Comparison of ENCODE assay signal across 1 cellular context in the genomic region with DNA sequence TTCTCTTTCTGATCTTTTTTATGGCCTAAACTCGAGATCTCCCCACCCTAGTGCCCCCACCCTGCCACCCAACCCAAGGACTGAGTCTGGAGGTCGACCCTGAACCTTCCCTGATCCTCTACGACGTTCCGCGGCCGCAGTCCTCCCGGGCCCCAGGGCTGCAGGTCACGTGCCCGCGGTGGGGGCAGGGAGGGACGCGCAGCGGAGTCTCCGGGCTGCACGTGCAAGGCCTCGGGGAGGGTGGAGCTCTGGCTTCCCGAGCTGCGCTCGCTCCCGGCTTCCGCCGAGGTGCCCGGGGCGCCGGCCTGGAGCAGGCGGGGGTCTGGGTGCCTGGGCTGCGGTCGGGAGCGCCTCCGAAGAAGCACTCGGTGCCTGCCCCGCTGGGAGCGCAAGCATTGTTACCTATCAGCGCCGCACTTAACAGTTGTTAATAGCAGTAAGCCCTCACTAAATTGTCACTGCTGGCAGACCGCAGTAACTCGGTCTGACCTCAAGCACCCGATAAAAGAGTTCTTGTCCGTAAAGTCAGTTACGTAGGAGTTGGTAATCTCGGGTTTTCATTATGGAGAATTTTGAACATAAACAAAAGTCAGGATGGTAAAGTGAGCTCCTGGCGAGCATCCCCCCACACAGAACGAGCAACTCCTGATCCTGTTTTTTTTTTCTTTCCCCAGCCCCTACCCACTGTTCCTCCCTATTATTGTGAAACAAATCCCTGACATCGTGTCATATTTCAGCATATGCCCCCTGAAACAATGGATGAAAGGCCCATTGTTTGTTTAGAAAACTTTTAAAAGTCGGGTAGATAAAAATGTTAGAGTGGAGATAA.
A peak's percentile ranks its signal among the peaks of the same experiment; 100 is the strongest.
TF ChIP-seq lines count a peak whose summit lies in the region.

No MANE protein-coding gene starts in this region.

TF ChIP-seq in HepG2, 621 proteins besides CTCF, POLR2A, EP300 and RAD21 (continued from another document):
- TF ChIP-seq ZHX2 (IDR thresholded peaks at IDR 0.05; ENCODE audit: low read depth) (no peak), ZHX2 (CRISPR knock-in tag; IDR thresholded peaks at IDR 0.05; ENCODE audit: borderline replicate concordance) (0 out of 2 replicates have a peak, but pooled peaks have one; percentile 30), NFAT5 (CRISPR knock-in tag; IDR thresholded peaks at IDR 0.05) (peak; percentile 70; the same call in 1 of the 2 replicates), ZFP62 (CRISPR knock-in tag; IDR thresholded peaks at IDR 0.05) (no peak), RELA (CRISPR knock-in tag; IDR thresholded peaks at IDR 0.05) (no peak), ZNF747 (CRISPR knock-in tag; IDR thresholded peaks at IDR 0.05; ENCODE audit: borderline replicate concordance) (peak; percentile 77; the same call in 1 of the 2 replicates), FOXK1 (CRISPR knock-in tag; IDR thresholded peaks at IDR 0.05; ENCODE audit: borderline replicate concordance, low read depth) (peak; percentile 79)
- TF ChIP-seq, protein P1, sequence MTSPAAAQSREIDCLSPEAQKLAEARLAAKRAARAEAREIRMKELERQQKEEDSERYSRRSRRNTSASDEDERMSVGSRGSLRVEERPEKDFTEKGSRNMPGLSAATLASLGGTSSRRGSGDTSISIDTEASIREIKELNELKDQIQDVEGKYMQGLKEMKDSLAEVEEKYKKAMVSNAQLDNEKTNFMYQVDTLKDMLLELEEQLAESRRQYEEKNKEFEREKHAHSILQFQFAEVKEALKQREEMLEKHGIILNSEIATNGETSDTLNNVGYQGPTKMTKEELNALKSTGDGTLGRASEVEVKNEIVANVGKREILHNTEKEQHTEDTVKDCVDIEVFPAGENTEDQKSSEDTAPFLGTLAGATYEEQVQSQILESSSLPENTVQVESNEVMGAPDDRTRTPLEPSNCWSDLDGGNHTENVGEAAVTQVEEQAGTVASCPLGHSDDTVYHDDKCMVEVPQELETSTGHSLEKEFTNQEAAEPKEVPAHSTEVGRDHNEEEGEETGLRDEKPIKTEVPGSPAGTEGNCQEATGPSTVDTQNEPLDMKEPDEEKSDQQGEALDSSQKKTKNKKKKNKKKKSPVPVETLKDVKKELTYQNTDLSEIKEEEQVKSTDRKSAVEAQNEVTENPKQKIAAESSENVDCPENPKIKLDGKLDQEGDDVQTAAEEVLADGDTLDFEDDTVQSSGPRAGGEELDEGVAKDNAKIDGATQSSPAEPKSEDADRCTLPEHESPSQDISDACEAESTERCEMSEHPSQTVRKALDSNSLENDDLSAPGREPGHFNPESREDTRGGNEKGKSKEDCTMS (CRISPR knock-in tag; conservative IDR thresholded peaks at IDR 0.05), result no peak
